In genomic region chr1:38551908-38552307, GRCh38 we compare ENCODE assay signal across 35 cellular contexts.
DNase-seq lines count a peak whose midpoint lies in the region; ATAC-seq, FAIRE-seq and TF ChIP-seq lines count a peak whose summit lies in the region.
"Had no signal": no experiment of that assay in that cellular context is flagged by ENCODE, and none has a peak within 500 bp of the region (broad histone marks: within the 10 kb centered on the region; RNA-seq: fewer than 3 reads in every experiment).

No MANE protein-coding gene starts in this region.

- TF ChIP-seq POLR2A in K562 (conservative IDR thresholded peaks at IDR 0.05): no peak
- TF ChIP-seq POLR2A in H1 (IDR thresholded peaks at IDR 0.05; ENCODE audit: control extremely low read depth in 1 of 2, low read depth in 2 of 2, low read length in 2 of 2): no peak

- H3K27ac ChIP-seq in K562 (ENCODE audit: extremely low read depth, low read depth, low read length): no peak overlapping the region
- H3K27ac ChIP-seq in H1 (ENCODE audit: low read depth, low read length): no peak overlapping the region
- H3K27ac ChIP-seq in endodermal cell (ENCODE audit: low read depth, low read length): no peak overlapping the region
- H3K27ac ChIP-seq: 22Rv1; A549; BLaER1; BLaER1 treated with 17β-estradiol and CSF1 and Interleukin-3, amounts not matched to agents 10 nM and 100 nM; C4-2B had no signal

- POLR2A ChIA-PET in K562 (lab: Yijun Ruan, JAX): interaction anchor here (1.2 to 1.4 kb wide), 2 partner anchors 11 to 13 kb away, joined by 3 to 4 read pairs; no protein-coding TSS in a partner anchor
- POLR2A ChIA-PET in H1 (lab: Charles Lee; ENCODE audit: partially characterized antibody): no interaction called here

- H3K14ac ChIP-seq in H1 (ENCODE audit: insufficient read length): no peak overlapping the region

- 8% methylated on average over 4 of the region's 4 CpGs for WGBS in K562 (ENCODE audit: insufficient coverage, low coverage, missing lambda C conversion rate)
- WGBS in H1 (ENCODE audit: extremely low coverage in 1 of 2, insufficient coverage in 1 of 2, insufficient read length in 1 of 2, insufficient replicate concordance in 2 of 2, low coverage in 1 of 2, low lambda C conversion rate in 2 of 2, missing lambda C conversion rate in 1 of 2), 2 experiments: 73% methylated on average over 4 of the region's 4 CpGs; no CpG with 5 or more reads in 1 of the 2 experiments
- WGBS in endodermal cell (ENCODE audit: insufficient coverage in 1 of 2, insufficient read length in 1 of 2), 2 experiments: 87 to 90% methylated on average over 2 to 4 of the region's 4 CpGs

- H2BK20ac ChIP-seq in H1 (ENCODE audit: low read length): no peak overlapping the region

- TF ChIP-seq CTCF in K562 (IDR thresholded peaks at IDR 0.05 in 2 of 3, conservative IDR thresholded peaks at IDR 0.05 in 1 of 3; ENCODE audit: insufficient read depth in 2 of 3, low read depth in 1 of 3, low read length in 3 of 3) (no peak), H1 (IDR thresholded peaks at IDR 0.05; ENCODE audit: control extremely low read depth in 1 of 3, insufficient read depth in 1 of 3, low read depth in 1 of 3, low read length in 3 of 3) (no peak), endodermal cell (conservative IDR thresholded peaks at IDR 0.05) (no peak)

- DNase-seq in K562 (ENCODE audit: extremely low read depth in 1 of 4, low spot score in 3 of 4) (no peak), H1 (ENCODE audit: low read depth in 1 of 2, low spot score in 2 of 2) (no peak), endodermal cell (peak; percentile 10), T-helper 17 cell (no peak)
- no peak for DNase-seq in activated T-cell treated with anti-CD3 and anti-CD28 coated beads, Interleukin-2, amount 50 U/mL, for 4 hours
- DNase-seq in activated T-helper 2 cell treated with anti-CD3 and anti-CD28 coated beads, Interferon-gamma antibody, Interleukin-2, Interleukin-4, amounts not matched to agents 10 μg/mL and 5 μg/mL and 100 μg/mL, durations not matched to agents 14 hours and 24 hours and 36 hours (ENCODE audit: low spot score): no peak
- DNase-seq: 8988T; ACHN; AML-193; BE2C; C1 segment of cervical spinal cord; Caco-2; Calu3; CD4-positive, alpha-beta memory T cell; CD4-positive, alpha-beta T cell; CD4-positive, CD25-positive, alpha-beta regulatory T cell; CD8-positive, alpha-beta memory T cell; CD8-positive, alpha-beta T cell; COR-L47; DMS 273 treated with DMSO at 0.1 percent for 48 hours; DMS153; DMS53; DMS79; DMS79 treated with DMSO at 0.1 percent for 48 hours; DND-41; EL had no signal

- H2AK5ac ChIP-seq in H1 (ENCODE audit: low read depth, low read length): no peak overlapping the region

- no peaks in the 10 kb centered on the region for H3K9me3 Mint-ChIP-seq in endodermal cell
- H3K9me3 Mint-ChIP-seq in activated T-cell treated with anti-CD3 and anti-CD28 coated beads, Interleukin-2, amount 50 U/mL, for 4 hours: no peaks in the 10 kb centered on the region
- no peaks in the 10 kb centered on the region for H3K9me3 Mint-ChIP-seq in activated T-helper 2 cell treated with anti-CD3 and anti-CD28 coated beads, Interferon-gamma antibody, Interleukin-2, Interleukin-4, amounts not matched to agents 10 μg/mL and 5 μg/mL and 100 μg/mL, durations not matched to agents 14 hours and 24 hours and 36 hours
- H3K9me3 Mint-ChIP-seq: CD14-positive monocyte; CD4-positive, alpha-beta memory T cell; CD4-positive, alpha-beta T cell; CD8-positive, alpha-beta memory T cell; CD8-positive, alpha-beta T cell had no signal

- TF ChIP-seq RAD21 in K562 (CRISPR knock-in tag; conservative IDR thresholded peaks at IDR 0.05 in 1 of 2, IDR thresholded peaks at IDR 0.05 in 1 of 2) (no peak), H1 (IDR thresholded peaks at IDR 0.05 in 1 of 2, conservative IDR thresholded peaks at IDR 0.05 in 1 of 2; ENCODE audit: low read depth in 2 of 2, low read length in 2 of 2) (no peak)

- H3K36me3 ChIP-seq in K562 (ENCODE audit: control insufficient read depth, insufficient read depth, low read length) (no peaks in the 10 kb centered on the region), H1 (ENCODE audit: control insufficient read depth in 2 of 4, insufficient read depth in 4 of 4, low read length in 3 of 4) (no peaks in the 10 kb centered on the region), endodermal cell (ENCODE audit: control insufficient read depth, insufficient read depth, low read length) (no peaks in the 10 kb centered on the region)
- H3K36me3 ChIP-seq: BE2C; BLaER1; BLaER1 treated with 17β-estradiol and CSF1 and Interleukin-3, amounts not matched to agents 10 nM and 100 nM had no signal

- CTCF ChIA-PET in K562 (lab: Yijun Ruan, JAX; ENCODE audit: low intra/inter-chr PET ratio) (no interaction called here), H1 (lab: Charles Lee; ENCODE audit: partially characterized antibody) (interaction anchor here (0.7 kb wide), 1 partner anchor 525 kb away, joined by 3 read pairs; no protein-coding TSS in a partner anchor)

- H2BK12ac ChIP-seq in H1 (ENCODE audit: low read depth, low read length): no peak overlapping the region

- no peak overlapping the region for H3K4ac ChIP-seq in H1 (replicated peaks; ENCODE audit: insufficient read length, low read depth, low read length)

- H3K4me1 ChIP-seq in K562 (replicated peaks in 1 of 2; ENCODE audit: control insufficient read depth in 2 of 2, insufficient read depth in 2 of 2, low read length in 2 of 2) (no peaks in the 10 kb centered on the region), H1 (replicated peaks in 1 of 4; ENCODE audit: control insufficient read depth in 3 of 4, insufficient read depth in 4 of 4, low read length in 3 of 4) (no peaks in the 10 kb centered on the region; a peak in 1 of 7 replicates), endodermal cell (ENCODE audit: control insufficient read depth, insufficient read depth, low read length) (no peaks in the 10 kb centered on the region)
- H3K4me1 ChIP-seq: A549, BE2C, Caco-2 had no signal

- no TSS peak for BruUV-seq in K562 (replicated peaks; lab: Mats Ljungman, UMichigan)

- H2BK5ac ChIP-seq in H1 (ENCODE audit: low read depth, low read length): no peak overlapping the region

- no peak overlapping the region for H3K23ac ChIP-seq in H1 (ENCODE audit: insufficient read length)

- no peaks in the 10 kb centered on the region for H3K79me1 ChIP-seq in H1 (ENCODE audit: low read depth, low read length)

- H2AFZ ChIP-seq in K562 (ENCODE audit: low read depth, low read length): no peak overlapping the region
- H2AFZ ChIP-seq in H1 (ENCODE audit: low read length): no peak overlapping the region

- FAIRE-seq in K562 (lab: Jason Lieb, UNC) (no peak), H1 (lab: Jason Lieb, UNC) (no peak)
- FAIRE-seq: A204.1, A549, D721Med had no signal

- H3K18ac ChIP-seq in H1 (ENCODE audit: extremely low read depth, low read length): no peak overlapping the region

- H2BK120ac ChIP-seq in H1 (replicated peaks; ENCODE audit: low read depth, low read length): no peak overlapping the region

- no peak overlapping the region for H2BK15ac ChIP-seq in H1 (ENCODE audit: low read length)

- H3K4me3 Mint-ChIP-seq in endodermal cell: no peak overlapping the region
- H3K4me3 Mint-ChIP-seq in activated T-cell treated with anti-CD3 and anti-CD28 coated beads, Interleukin-2, amount 50 U/mL, for 4 hours: no peak overlapping the region
- H3K4me3 Mint-ChIP-seq in activated T-helper 2 cell treated with anti-CD3 and anti-CD28 coated beads, Interferon-gamma antibody, Interleukin-2, Interleukin-4, amounts not matched to agents 10 μg/mL and 5 μg/mL and 100 μg/mL, durations not matched to agents 14 hours and 24 hours and 36 hours (ENCODE audit: low read depth): no peak overlapping the region
- no peak overlapping the region for H3K4me3 Mint-ChIP-seq in T-helper 17 cell
- H3K4me3 Mint-ChIP-seq: B cell; CD14-positive monocyte; CD4-positive, alpha-beta memory T cell; CD4-positive, alpha-beta T cell; CD4-positive, CD25-positive, alpha-beta regulatory T cell; CD8-positive, alpha-beta memory T cell; CD8-positive, alpha-beta T cell had no signal

- H3K4me3 ChIP-seq in K562: no peak overlapping the region
- H3K4me3 ChIP-seq in H1 (ENCODE audit: extremely low read depth in 1 of 4, insufficient read depth in 2 of 4, low read depth in 3 of 4, low read length in 4 of 4): no peak overlapping the region
- no peak overlapping the region for H3K4me3 ChIP-seq in endodermal cell (ENCODE audit: low read length)
- H3K4me3 ChIP-seq: A549; BLaER1; BLaER1 treated with 17β-estradiol and CSF1 and Interleukin-3, amounts not matched to agents 10 nM and 100 nM had no signal

- ATAC-seq in K562: no peak
- ATAC-seq in activated T-cell treated with anti-CD3 and anti-CD28 coated beads, Interleukin-2, amount 50 U/mL, for 4 hours: no peak
- no peak for ATAC-seq in T-helper 17 cell
- ATAC-seq: A549; CD8-positive, alpha-beta T cell had no signal

- H4K20me1 ChIP-seq in K562 (replicated peaks; ENCODE audit: control insufficient read depth, insufficient read depth, low read length): no peaks in the 10 kb centered on the region
- H4K20me1 ChIP-seq in H1 (replicated peaks in 1 of 2; ENCODE audit: control insufficient read depth in 1 of 2, insufficient read depth in 2 of 2, low read length in 2 of 2): no peaks in the 10 kb centered on the region
- H4K20me1 ChIP-seq: BLaER1; BLaER1 treated with 17β-estradiol and CSF1 and Interleukin-3, amounts not matched to agents 10 nM and 100 nM had no signal

- H3K79me2 ChIP-seq in K562 (ENCODE audit: control insufficient read depth, insufficient read depth, low read length) (no peaks in the 10 kb centered on the region), H1 (ENCODE audit: control insufficient read depth in 1 of 2, insufficient read depth in 2 of 2, low read length in 2 of 2) (no peaks in the 10 kb centered on the region)

- H3K4me2 ChIP-seq in K562 (ENCODE audit: insufficient read depth, low read length) (no peak overlapping the region), H1 (ENCODE audit: insufficient read depth in 1 of 2, low read depth in 2 of 2, low read length in 2 of 2) (no peak overlapping the region)
- H3K4me2 ChIP-seq: A549; BLaER1; BLaER1 treated with 17β-estradiol and CSF1 and Interleukin-3, amounts not matched to agents 10 nM and 100 nM had no signal

- peaks cover 21 to 24% of the 10 kb centered on the region in 2 experiments; a peak in 4 of 5 replicates for H3K27me3 ChIP-seq in K562 (ENCODE audit: control insufficient read depth in 2 of 2, insufficient read depth in 2 of 2, low read length in 2 of 2)
- H3K27me3 ChIP-seq in H1 (replicated peaks in 1 of 4; ENCODE audit: control insufficient read depth in 3 of 4, extremely low read depth in 1 of 4, insufficient read depth in 3 of 4, low read length in 3 of 4): no peaks in the 10 kb centered on the region; a peak in 1 of 7 replicates
- H3K27me3 ChIP-seq in endodermal cell (ENCODE audit: control insufficient read depth, insufficient read depth, low read length, poor library complexity, severe bottlenecking): no peaks in the 10 kb centered on the region
- H3K27me3 ChIP-seq: BE2C; BLaER1; BLaER1 treated with 17β-estradiol and CSF1 and Interleukin-3, amounts not matched to agents 10 nM and 100 nM had no signal

- H3K9me1 ChIP-seq in K562 (ENCODE audit: control insufficient read depth, insufficient read depth, low read length): no peaks in the 10 kb centered on the region

- H3K56ac ChIP-seq in H1 (replicated peaks; ENCODE audit: insufficient read length, low read depth, low read length): no peak overlapping the region

- intact Hi-C loops in K562 (cut with micrococcal nuclease): no loop called here
- intact Hi-C loops in activated T-helper 2 cell treated with anti-CD3 and anti-CD28 coated beads, Interferon-gamma antibody, Interleukin-2, Interleukin-4, amounts not matched to agents 10 μg/mL and 5 μg/mL and 100 μg/mL, durations not matched to agents 14 hours and 24 hours and 36 hours (cut with micrococcal nuclease): no loop called here

- H3K27me3 Mint-ChIP-seq in endodermal cell (ENCODE audit: insufficient read depth) (peaks cover 17% of the 10 kb centered on the region), T-helper 17 cell (peaks cover 28% of the 10 kb centered on the region)
- H3K27me3 Mint-ChIP-seq in activated T-cell treated with anti-CD3 and anti-CD28 coated beads, Interleukin-2, amount 50 U/mL, for 4 hours (ENCODE audit: low read depth): peaks cover 8% of the 10 kb centered on the region
- peaks cover 35% of the 10 kb centered on the region for H3K27me3 Mint-ChIP-seq in activated T-helper 2 cell treated with anti-CD3 and anti-CD28 coated beads, Interferon-gamma antibody, Interleukin-2, Interleukin-4, amounts not matched to agents 10 μg/mL and 5 μg/mL and 100 μg/mL, durations not matched to agents 14 hours and 24 hours and 36 hours (ENCODE audit: low read depth)
- H3K27me3 Mint-ChIP-seq: CD4-positive, alpha-beta T cell had no signal

- no peaks in the 10 kb centered on the region for H3K23me2 ChIP-seq in H1 (ENCODE audit: low read depth, low read length)

- H3K36me3 Mint-ChIP-seq in endodermal cell (ENCODE audit: low read depth) (no peaks in the 10 kb centered on the region), T-helper 17 cell (ENCODE audit: low read depth) (no peaks in the 10 kb centered on the region)
- H3K36me3 Mint-ChIP-seq in activated T-cell treated with anti-CD3 and anti-CD28 coated beads, Interleukin-2, amount 50 U/mL, for 4 hours (ENCODE audit: insufficient read depth): no peaks in the 10 kb centered on the region
- H3K36me3 Mint-ChIP-seq in activated T-helper 2 cell treated with anti-CD3 and anti-CD28 coated beads, Interferon-gamma antibody, Interleukin-2, Interleukin-4, amounts not matched to agents 10 μg/mL and 5 μg/mL and 100 μg/mL, durations not matched to agents 14 hours and 24 hours and 36 hours (ENCODE audit: low read depth): no peaks in the 10 kb centered on the region
- H3K36me3 Mint-ChIP-seq: CD14-positive monocyte; CD4-positive, alpha-beta memory T cell; CD4-positive, CD25-positive, alpha-beta regulatory T cell; CD8-positive, alpha-beta memory T cell; CD8-positive, alpha-beta T cell had no signal

- no peak overlapping the region for H4K8ac ChIP-seq in H1 (ENCODE audit: extremely low read depth, insufficient read depth, low read length)

- no peak overlapping the region for H4K91ac ChIP-seq in H1 (replicated peaks; ENCODE audit: insufficient read length, low read length)

- H3K9me3 ChIP-seq in K562 (replicated peaks; ENCODE audit: control insufficient read depth, insufficient read depth, low read depth, low read length) (no peaks in the 10 kb centered on the region), H1 (ENCODE audit: insufficient read depth in 2 of 2, low read depth in 1 of 2, low read length in 1 of 2) (no peaks in the 10 kb centered on the region), endodermal cell (ENCODE audit: control insufficient read depth, low read length) (no peaks in the 10 kb centered on the region), T-helper 17 cell (ENCODE audit: control insufficient read depth, low read length, poor library complexity, severe bottlenecking) (no peaks in the 10 kb centered on the region)
- H3K9me3 ChIP-seq: A549; BE2C; BLaER1; BLaER1 treated with 17β-estradiol and CSF1 and Interleukin-3, amounts not matched to agents 10 nM and 100 nM; Caco-2 had no signal

- no peak overlapping the region for H3K9ac ChIP-seq in K562 (ENCODE audit: insufficient read depth in 1 of 2, low read depth in 2 of 2, low read length in 2 of 2)
- no peak overlapping the region for H3K9ac ChIP-seq in H1 (replicated peaks in 1 of 4; ENCODE audit: extremely low read depth in 1 of 4, low read depth in 3 of 4, low read length in 3 of 4)
- no peak overlapping the region for H3K9ac ChIP-seq in endodermal cell (ENCODE audit: extremely low read depth, low read length, poor library complexity, severe bottlenecking)
- H3K9ac ChIP-seq: BLaER1; BLaER1 treated with 17β-estradiol and CSF1 and Interleukin-3, amounts not matched to agents 10 nM and 100 nM had no signal

- H3K27ac Mint-ChIP-seq in endodermal cell (no peak overlapping the region), T-helper 17 cell (no peak overlapping the region)
- H3K27ac Mint-ChIP-seq in activated T-helper 2 cell treated with anti-CD3 and anti-CD28 coated beads, Interferon-gamma antibody, Interleukin-2, Interleukin-4, amounts not matched to agents 10 μg/mL and 5 μg/mL and 100 μg/mL, durations not matched to agents 14 hours and 24 hours and 36 hours: no peak overlapping the region
- H3K27ac Mint-ChIP-seq: B cell; CD14-positive monocyte; CD4-positive, alpha-beta memory T cell; CD4-positive, alpha-beta T cell; CD4-positive, CD25-positive, alpha-beta regulatory T cell; CD8-positive, alpha-beta memory T cell; CD8-positive, alpha-beta T cell had no signal

- in situ Hi-C loops in K562 (cut with MboI): no loop called here

- no peak overlapping the region for H4K5ac ChIP-seq in H1 (ENCODE audit: insufficient read length, low read depth, low read length)

- H3K4me1 Mint-ChIP-seq in endodermal cell (no peaks in the 10 kb centered on the region), T-helper 17 cell (peaks cover 6% of the 10 kb centered on the region)
- H3K4me1 Mint-ChIP-seq in activated T-cell treated with anti-CD3 and anti-CD28 coated beads, Interleukin-2, amount 50 U/mL, for 4 hours (ENCODE audit: low read depth): peaks cover 4% of the 10 kb centered on the region
- peaks cover 25% of the 10 kb centered on the region for H3K4me1 Mint-ChIP-seq in activated T-helper 2 cell treated with anti-CD3 and anti-CD28 coated beads, Interferon-gamma antibody, Interleukin-2, Interleukin-4, amounts not matched to agents 10 μg/mL and 5 μg/mL and 100 μg/mL, durations not matched to agents 14 hours and 24 hours and 36 hours (ENCODE audit: low read depth)
- H3K4me1 Mint-ChIP-seq: CD14-positive monocyte had no signal

- TF ChIP-seq EP300 in K562 (IDR thresholded peaks at IDR 0.05; ENCODE audit: low read length) (no peak), H1 (IDR thresholded peaks at IDR 0.05; ENCODE audit: borderline replicate concordance in 1 of 2, low read depth in 2 of 2, low read length in 2 of 2) (no peak)

Comparison
In these comparisons a context has a peak if more than half of its experiments do, and no peak if none do; other contexts are left out.
1. Of the 49 proteins assayed by ChIP-seq in both K562 and H1: peak only in K562: none; only in H1: KDM1A; in both: none; in neither: 48.